8 cellular contexts compared by ENCODE assay signal in the genomic region with DNA sequence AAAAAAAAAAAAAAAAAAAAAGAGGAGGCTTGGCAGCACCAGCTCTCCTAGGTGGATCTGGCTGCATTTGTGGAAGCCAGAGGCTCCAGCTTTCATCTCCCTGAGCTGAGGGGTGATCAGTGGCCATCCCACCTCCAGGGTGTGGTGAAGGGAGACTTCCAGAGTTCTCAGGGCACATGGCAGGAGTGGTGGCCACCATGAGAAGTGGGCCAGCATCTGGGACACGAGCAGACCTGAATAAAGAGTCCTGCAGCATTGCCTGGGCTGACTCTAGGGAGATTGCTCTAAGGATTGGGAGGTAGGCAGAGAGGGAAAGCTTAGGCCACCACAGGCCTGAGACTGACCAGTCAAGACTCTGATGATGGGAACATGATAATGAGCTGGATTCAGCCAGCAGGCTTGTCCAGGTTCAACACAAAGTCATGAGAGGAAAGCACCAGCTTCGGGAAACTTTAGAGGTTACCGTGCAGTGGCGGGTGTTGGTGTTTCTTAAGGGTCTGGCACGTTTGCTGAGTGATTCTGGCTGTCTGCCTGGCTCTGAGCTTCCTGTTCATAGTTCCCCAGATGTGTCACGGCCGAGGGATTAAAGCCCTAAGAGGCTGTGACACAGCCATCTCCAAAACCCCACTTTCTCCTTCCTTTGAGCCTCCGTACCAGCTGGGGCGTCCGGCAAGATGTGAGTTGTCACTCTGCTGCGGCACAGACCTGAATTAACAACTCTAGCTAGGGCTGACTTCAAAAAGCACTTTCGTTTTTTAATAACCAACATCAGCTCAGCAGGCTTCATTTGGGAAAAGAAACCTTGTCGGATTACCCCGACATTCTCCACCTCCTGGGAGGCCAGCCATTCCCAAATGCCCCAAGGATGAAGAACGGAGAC. TPM values are rescaled to one million over a fixed set of nuclear protein-coding genes. Genes with fewer than 3 reads are reported as not detected.
DNase-seq lines count a peak whose midpoint lies in the region; ATAC-seq and TF ChIP-seq lines count a peak whose summit lies in the region.

No MANE protein-coding gene starts in this region.

- peaks cover 4% of the 10 kb centered on the region for H3K36me3 Mint-ChIP-seq in central memory CD8-positive, alpha-beta T cell (ENCODE audit: insufficient read depth)
- H3K36me3 Mint-ChIP-seq in endodermal cell (ENCODE audit: low read depth) = no peaks in the 10 kb centered on the region

- peak; percentile 77 for ATAC-seq in HG03103 (IDR thresholded peaks at IDR 0.05; ENCODE audit: low read depth, unreplicated experiment)
- peak; percentile 54 for ATAC-seq in central memory CD8-positive, alpha-beta T cell (replicated peaks; ENCODE audit: extremely low read depth, poor library complexity, severe bottlenecking)

- H3K27me3 ChIP-seq in stomach smooth muscle (ENCODE audit: control insufficient read depth in 1 of 2, insufficient read depth in 2 of 2, low read length in 2 of 2) (no peaks in the 10 kb centered on the region), endodermal cell (ENCODE audit: control insufficient read depth, insufficient read depth, low read length, poor library complexity, severe bottlenecking) (no peaks in the 10 kb centered on the region)

- TF ChIP-seq POLR2A in GM19193 (IDR thresholded peaks at IDR 0.05; ENCODE audit: extremely low read depth, insufficient read depth, insufficient read length) = peak; percentile 37

- no peaks in the 10 kb centered on the region for H3K9me3 Mint-ChIP-seq in central memory CD8-positive, alpha-beta T cell
- no peaks in the 10 kb centered on the region for H3K9me3 Mint-ChIP-seq in endodermal cell

- peak overlapping the region; percentile 38 to 72 for H3K4me3 ChIP-seq in stomach smooth muscle (ENCODE audit: low read length in 2 of 2)
- no peak overlapping the region for H3K4me3 ChIP-seq in endodermal cell (ENCODE audit: low read length)

- H3K9me3 ChIP-seq in stomach smooth muscle (ENCODE audit: control insufficient read depth in 2 of 2, low read length in 2 of 2) (no peaks in the 10 kb centered on the region), endodermal cell (ENCODE audit: control insufficient read depth, low read length) (peaks cover 6% of the 10 kb centered on the region)

- no peak for TF ChIP-seq CTCF in VCaP (conservative IDR thresholded peaks at IDR 0.05)
- no peak for TF ChIP-seq CTCF in endodermal cell (conservative IDR thresholded peaks at IDR 0.05)

- peak overlapping the region; percentile 74 for H3K4me3 Mint-ChIP-seq in central memory CD8-positive, alpha-beta T cell
- no peak overlapping the region for H3K4me3 Mint-ChIP-seq in endodermal cell

- H3K27me3 Mint-ChIP-seq in central memory CD8-positive, alpha-beta T cell = peaks cover 41% of the 10 kb centered on the region
- H3K27me3 Mint-ChIP-seq in endodermal cell (ENCODE audit: insufficient read depth) = no peaks in the 10 kb centered on the region

- H3K9ac ChIP-seq in stomach smooth muscle (ENCODE audit: low read length in 2 of 2) (peak overlapping the region; percentile 43 to 62), endodermal cell (ENCODE audit: extremely low read depth, low read length, poor library complexity, severe bottlenecking) (no peak overlapping the region)

- 91 to 93% methylated on average over 5 to 15 of the region's 15 CpGs for WGBS in endodermal cell (ENCODE audit: insufficient coverage in 1 of 2, insufficient read length in 1 of 2), 2 experiments

- H3K27ac Mint-ChIP-seq in central memory CD8-positive, alpha-beta T cell (ENCODE audit: low read depth) = peak overlapping the region; percentile 8
- no peak overlapping the region for H3K27ac Mint-ChIP-seq in endodermal cell

- peak overlapping the region; percentile 90 for H3K27ac ChIP-seq in VCaP
- peak overlapping the region; percentile 60 for H3K27ac ChIP-seq in stomach smooth muscle (ENCODE audit: low read length)
- H3K27ac ChIP-seq in endodermal cell (ENCODE audit: low read depth, low read length) = no peak overlapping the region

- H3K4me1 ChIP-seq in stomach smooth muscle (ENCODE audit: control insufficient read depth, insufficient read depth, low read length) = peaks cover 6% of the 10 kb centered on the region
- no peaks in the 10 kb centered on the region for H3K4me1 ChIP-seq in endodermal cell (ENCODE audit: control insufficient read depth, insufficient read depth, low read length)

- H3K36me3 ChIP-seq in stomach smooth muscle (ENCODE audit: control insufficient read depth in 2 of 2, insufficient read depth in 2 of 2, low read length in 2 of 2) = no peaks in the 10 kb centered on the region
- no peaks in the 10 kb centered on the region for H3K36me3 ChIP-seq in endodermal cell (ENCODE audit: control insufficient read depth, insufficient read depth, low read length)

- DNase-seq in central memory CD8-positive, alpha-beta T cell (ENCODE audit: low spot score in 2 of 2) = no peak
- peak; percentile 89 for DNase-seq in myocyte (ENCODE audit: low read depth)
- no peak for DNase-seq in endodermal cell
- DNase-seq in epidermal melanocyte (ENCODE audit: insufficient read length, low spot score) = no peak

- H3K4me1 Mint-ChIP-seq in central memory CD8-positive, alpha-beta T cell = peaks cover 11% of the 10 kb centered on the region
- peaks cover 3% of the 10 kb centered on the region for H3K4me1 Mint-ChIP-seq in endodermal cell

RNA-seq across cellular contexts. Expression of a gene that starts 38.3 kb away (rescaled TPM):
- total RNA-seq in myocyte = 12.9 and 13.9 TPM in 2 replicates
- polyA plus RNA-seq in myocyte (2012) = 5.9 TPM
- total RNA-seq in endodermal cell = 1 to 10 TPM; 3.0 to 4.1 TPM
- 0.96 TPM for polyA plus RNA-seq in endodermal cell (2013, experiment 1 of 2)
- 0.79 TPM for polyA plus RNA-seq in endodermal cell (2013, experiment 2 of 2)
